In the genomic region with DNA sequence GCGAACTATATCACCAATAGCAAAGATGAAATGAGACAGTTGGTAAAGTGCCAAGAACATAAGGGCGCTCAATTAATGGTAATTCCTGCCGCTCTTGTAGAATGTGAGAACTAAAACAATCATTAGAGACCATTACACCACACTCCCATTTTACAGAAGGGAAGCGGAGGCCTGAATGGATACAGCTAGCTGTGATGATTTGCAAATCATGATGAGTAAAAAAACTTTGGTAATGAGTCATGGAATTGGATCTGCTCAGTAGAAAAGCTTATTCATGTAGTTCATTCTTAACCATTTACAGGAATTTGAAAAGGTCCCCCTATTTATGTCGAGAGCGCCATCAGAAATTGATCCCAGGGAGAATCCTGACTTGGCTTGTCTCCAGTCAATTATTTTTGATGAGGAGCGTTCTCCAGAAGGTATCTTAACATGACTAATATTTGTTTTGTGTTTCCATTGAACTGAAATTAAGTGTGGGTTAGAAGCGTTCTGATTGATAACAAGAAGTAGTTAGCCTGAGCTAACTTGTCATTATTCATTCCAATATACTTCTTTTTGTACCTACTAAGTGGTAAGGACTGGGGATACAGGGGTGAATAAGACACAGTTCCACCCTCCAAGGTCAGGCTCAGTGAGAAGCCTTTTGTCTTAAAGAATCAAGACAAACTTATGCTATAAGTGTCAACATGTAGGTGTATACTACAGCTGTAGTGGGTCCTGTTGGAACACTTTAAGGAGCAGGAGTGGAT, we compare ENCODE assay signal across 8 cellular contexts. TPM values are rescaled to one million over a fixed set of nuclear protein-coding genes. Genes with fewer than 3 reads are reported as not detected.
DNase-seq lines count a peak whose midpoint lies in the region; ATAC-seq, FAIRE-seq and TF ChIP-seq lines count a peak whose summit lies in the region.

No MANE protein-coding gene starts in this region.

- peaks cover 5% of the 10 kb centered on the region; the same call in 1 of the 2 replicates for H4K20me1 ChIP-seq in BLaER1

- peak overlapping the region; percentile 84 for H3K4me2 ChIP-seq in BLaER1

- H3K4me1 ChIP-seq in BLaER1 (peaks cover 16% of the 10 kb centered on the region), kidney (ENCODE audit: control insufficient read depth in 1 of 2, insufficient read depth in 1 of 2, low read depth in 1 of 2, low read length in 2 of 2) (peaks cover 7 to 9% of the 10 kb centered on the region in 2 donors)

- H3K9ac ChIP-seq in BLaER1 (peak overlapping the region; percentile 85), kidney (ENCODE audit: low read length in 2 of 2) (peak overlapping the region; percentile 2 to 79)

- H3K9me3 ChIP-seq in BLaER1 (no peaks in the 10 kb centered on the region), kidney (ENCODE audit: control insufficient read depth in 1 of 2, low read length in 2 of 2) (no peaks in the 10 kb centered on the region)

- ATAC-seq in HG02870 (IDR thresholded peaks at IDR 0.05; ENCODE audit: unreplicated experiment) (peak; percentile 3), GM18858 (IDR thresholded peaks at IDR 0.05; ENCODE audit: unreplicated experiment) (no peak), GM19463 (IDR thresholded peaks at IDR 0.05; ENCODE audit: unreplicated experiment) (no peak)
- ATAC-seq in activated naive CD8-positive, alpha-beta T cell treated with anti-CD3 and anti-CD28 coated beads, Interleukin-2, amount 50 U/mL, for 24 hours = peak; percentile 48

- H3K36me3 Mint-ChIP-seq in activated naive CD8-positive, alpha-beta T cell treated with anti-CD3 and anti-CD28 coated beads, Interleukin-2, amount 50 U/mL, for 24 hours (ENCODE audit: low read depth) = peaks cover 29% of the 10 kb centered on the region

- DNase-seq in activated naive CD8-positive, alpha-beta T cell treated with anti-CD3 and anti-CD28 coated beads, Interleukin-2, amount 50 U/mL, for 24 hours = no peak
- DNase-seq in kidney (no peak), substantia nigra (lab: John Stamatoyannopoulos, UW) (no peak)
- no peak for DNase-seq in stimulated activated naive CD4-positive, alpha-beta T cell (lab: John Stamatoyannopoulos, UW)

- H3K27ac ChIP-seq in BLaER1 (peak overlapping the region; percentile 82), kidney (ENCODE audit: low read depth in 2 of 2, low read length in 2 of 2) (no peak overlapping the region), substantia nigra (ENCODE audit: low read depth, low read length, poor library complexity, severe bottlenecking) (peak overlapping the region; percentile 88)

- H3K4me3 ChIP-seq in BLaER1 (peak overlapping the region; percentile 83), kidney (ENCODE audit: low read length in 2 of 2) (peak overlapping the region; percentile 83 to 85)

- no peak for FAIRE-seq in kidney (lab: Jason Lieb, UNC)

- H3K9me3 Mint-ChIP-seq in activated naive CD8-positive, alpha-beta T cell treated with anti-CD3 and anti-CD28 coated beads, Interleukin-2, amount 50 U/mL, for 24 hours = no peaks in the 10 kb centered on the region

- H3K36me3 ChIP-seq in BLaER1 = peaks cover 41% of the 10 kb centered on the region
- H3K36me3 ChIP-seq in kidney (ENCODE audit: control insufficient read depth in 1 of 2, insufficient read depth in 2 of 2, low read length in 2 of 2) = peaks cover 4 to 5% of the 10 kb centered on the region in 2 donors

- H3K4me3 Mint-ChIP-seq in activated naive CD8-positive, alpha-beta T cell treated with anti-CD3 and anti-CD28 coated beads, Interleukin-2, amount 50 U/mL, for 24 hours = peak overlapping the region; percentile 90

- TF ChIP-seq CTCF in kidney (IDR thresholded peaks at IDR 0.05; ENCODE audit: borderline replicate concordance, extremely low read depth, insufficient read depth) = no peak

- H3K27me3 Mint-ChIP-seq in activated naive CD8-positive, alpha-beta T cell treated with anti-CD3 and anti-CD28 coated beads, Interleukin-2, amount 50 U/mL, for 24 hours = no peaks in the 10 kb centered on the region

- peaks cover 29% of the 10 kb centered on the region for H3K4me1 Mint-ChIP-seq in activated naive CD8-positive, alpha-beta T cell treated with anti-CD3 and anti-CD28 coated beads, Interleukin-2, amount 50 U/mL, for 24 hours

- no peaks in the 10 kb centered on the region for H3K27me3 ChIP-seq in BLaER1

- H3K27ac Mint-ChIP-seq in activated naive CD8-positive, alpha-beta T cell treated with anti-CD3 and anti-CD28 coated beads, Interleukin-2, amount 50 U/mL, for 24 hours = peak overlapping the region; percentile 89

- intact Hi-C loops in kidney (cut with DNase I) = no loop called here

RNA-seq across cellular contexts. Expression of gene TTC4, which starts 0.8 kb away (rescaled TPM):
- total RNA-seq in kidney = 18.0 TPM
- polyA plus RNA-seq in kidney (ENCODE audit: insufficient read depth, low read depth, low replicate concordance) = 21.5 TPM

RNA-seq across cellular contexts. Expression of gene PARS2, which starts 47.9 kb away (rescaled TPM):
- 7.1 TPM for total RNA-seq in kidney
- 7.2 TPM for polyA plus RNA-seq in kidney (ENCODE audit: insufficient read depth, low read depth, low replicate concordance)

Comparison
In these comparisons a context has a peak if more than half of its experiments do, and no peak if none do; other contexts are left out.
1. H3K27ac ChIP-seq: peak in BLaER1 (single experiment) and substantia nigra (single experiment); none in kidney (0 of 2).
2. ATAC-seq: peak in HG02870 (single experiment) and activated naive CD8-positive, alpha-beta T cell treated with anti-CD3 and anti-CD28 coated beads, Interleukin-2, amount 50 U/mL, for 24 hours (single experiment); none in GM18858 (single experiment) and GM19463 (single experiment).